ENCODE assay signal across 8 cellular contexts in genomic region chr10:87659571-87660483, GRCh38. TPM values are rescaled to one million over a fixed set of nuclear protein-coding genes. Genes with fewer than 3 reads are reported as not detected.
DNase-seq lines count a peak whose midpoint lies in the region; ATAC-seq, FAIRE-seq and TF ChIP-seq lines count a peak whose summit lies in the region.

TSS of gene PAPSS2 (plus strand) at chr10:87659878. CDS start at chr10:87659982, 104 bp downstream.

- peak; percentile 26; the same call in 1 of the 3 replicates for TF ChIP-seq CTCF in H9 (conservative IDR thresholded peaks at IDR 0.05)
- no peak for TF ChIP-seq CTCF in bronchial epithelial cell (IDR thresholded peaks at IDR 0.05; ENCODE audit: insufficient read depth, low read length, severe bottlenecking)

- no peak within 1 kb of the TSS for H4K5ac ChIP-seq in H9 (ENCODE audit: insufficient read length, low read depth, low read length)

- peak within 1 kb of the TSS; percentile 62 to 86 (median 77) for H3K4me3 Mint-ChIP-seq in CD4-positive, CD25-positive, alpha-beta regulatory T cell
- peak within 1 kb of the TSS; percentile 85 to 98 for H3K4me3 Mint-ChIP-seq in H9
- H3K4me3 Mint-ChIP-seq in immature natural killer cell: peak within 1 kb of the TSS; percentile 69 to 83 (median 77)

- H3K56ac ChIP-seq in H9 (ENCODE audit: insufficient read length, low read depth, low read length): no peak within 1 kb of the TSS

- peak in 1 of 3 donors; percentile 23 for DNase-seq in CD4-positive, CD25-positive, alpha-beta regulatory T cell
- DNase-seq in H9 (peak; percentile 71), SK-N-DZ (ENCODE audit: low spot score) (peak; percentile 35), bronchial epithelial cell (ENCODE audit: low read depth) (peak; percentile 23), immature natural killer cell (no peak)

- peaks cover 9% of the 10 kb centered on the region for H3K4me1 ChIP-seq in CD4-positive, CD25-positive, alpha-beta regulatory T cell (ENCODE audit: control insufficient read depth, insufficient read depth, low read length, poor library complexity, severe bottlenecking)
- peaks cover 10% of the 10 kb centered on the region; the same call in 1 of the 2 replicates for H3K4me1 ChIP-seq in H9 (ENCODE audit: insufficient read depth, low read length)
- peaks cover 5 to 8% (median 5%) of the 10 kb centered on the region in 3 donors for H3K4me1 ChIP-seq in skeletal muscle tissue (ENCODE audit: control insufficient read depth in 3 of 3, insufficient read depth in 3 of 3, low read length in 3 of 3)

- no peak within 1 kb of the TSS for H2AK5ac ChIP-seq in H9 (ENCODE audit: insufficient read length, low read length)

- no peak within 1 kb of the TSS for H3T11ph ChIP-seq in H9 (ENCODE audit: low read length)

- peak within 1 kb of the TSS; percentile 78 for H3K14ac ChIP-seq in H9 (ENCODE audit: insufficient read depth, low read length)

- no peaks in the 10 kb centered on the region for H3K79me1 ChIP-seq in H9 (ENCODE audit: insufficient read depth, low read depth, low read length, poor library complexity, severe bottlenecking)

- peaks cover 0 to 3% (median 0%) of the 10 kb centered on the region in 7 donors for H3K9me3 Mint-ChIP-seq in CD4-positive, CD25-positive, alpha-beta regulatory T cell
- no peaks in the 10 kb centered on the region for H3K9me3 Mint-ChIP-seq in H9
- no peaks in the 10 kb centered on the region for H3K9me3 Mint-ChIP-seq in immature natural killer cell

- peaks cover 27% of the 10 kb centered on the region for H3K27me3 ChIP-seq in CD4-positive, CD25-positive, alpha-beta regulatory T cell (ENCODE audit: control insufficient read depth, insufficient read depth, low read length)
- no peaks in the 10 kb centered on the region for H3K27me3 ChIP-seq in H9 (ENCODE audit: insufficient read depth, low read length)
- no peaks in the 10 kb centered on the region for H3K27me3 ChIP-seq in bronchial epithelial cell (ENCODE audit: control insufficient read depth, insufficient read depth, low read length)
- H3K27me3 ChIP-seq in skeletal muscle tissue (ENCODE audit: control insufficient read depth in 3 of 3, insufficient read depth in 3 of 3, low read length in 3 of 3): peaks cover 5 to 20% (median 16%) of the 10 kb centered on the region in 3 donors

- no peaks in the 10 kb centered on the region for H4K20me1 ChIP-seq in H9 (ENCODE audit: control insufficient read depth, insufficient read depth, insufficient read length)

- H3K18ac ChIP-seq in H9 (ENCODE audit: insufficient read length, low read depth, low read length): peak within 1 kb of the TSS; percentile 51

- no peak within 1 kb of the TSS for H2BK12ac ChIP-seq in H9 (ENCODE audit: insufficient read length, low read depth, low read length)

- no peak within 1 kb of the TSS for H3K27ac ChIP-seq in CD4-positive, CD25-positive, alpha-beta regulatory T cell (ENCODE audit: insufficient read depth, low read length, poor library complexity, severe bottlenecking)
- H3K27ac ChIP-seq in H9 (ENCODE audit: insufficient read length, low read depth, low read length): no peak within 1 kb of the TSS
- peak within 1 kb of the TSS; percentile 67 for H3K27ac ChIP-seq in skeletal muscle tissue (ENCODE audit: low read depth, low read length)

- H3K4ac ChIP-seq in H9 (ENCODE audit: low read depth, low read length): no peak within 1 kb of the TSS

- no peak within 1 kb of the TSS for H4K8ac ChIP-seq in H9 (replicated peaks; ENCODE audit: insufficient read length, low read depth, low read length)

- H3K9me3 ChIP-seq in CD4-positive, CD25-positive, alpha-beta regulatory T cell (ENCODE audit: control insufficient read depth in 2 of 2, low read length in 2 of 2): no peaks in the 10 kb centered on the region
- no peaks in the 10 kb centered on the region for H3K9me3 ChIP-seq in H9 (ENCODE audit: control insufficient read depth, low read depth, low read length)
- no peaks in the 10 kb centered on the region for H3K9me3 ChIP-seq in skeletal muscle tissue (ENCODE audit: control insufficient read depth in 3 of 3, low read length in 3 of 3)

- H2BK15ac ChIP-seq in H9 (ENCODE audit: low read depth, low read length): no peak within 1 kb of the TSS

- peak within 1 kb of the TSS; percentile 54 for H2AFZ ChIP-seq in H9 (ENCODE audit: low read length)

- no peak within 1 kb of the TSS for H2BK5ac ChIP-seq in H9 (ENCODE audit: insufficient read length, low read length)

- peak within 1 kb of the TSS; percentile 98 for H3K4me2 ChIP-seq in H9 (ENCODE audit: insufficient read depth, insufficient read length, low read length)

- H3K23ac ChIP-seq in H9 (ENCODE audit: insufficient read length, low read depth, low read length): no peak within 1 kb of the TSS

- peak within 1 kb of the TSS; percentile 50 for H3K9ac ChIP-seq in H9 (ENCODE audit: extremely low read depth, insufficient read length, low read length)
- H3K9ac ChIP-seq in skeletal muscle tissue (ENCODE audit: low read depth in 1 of 3, low read length in 3 of 3): peak within 1 kb of the TSS; percentile 65 to 74 (median 66)

- no peak within 1 kb of the TSS for H3K27ac Mint-ChIP-seq in CD4-positive, CD25-positive, alpha-beta regulatory T cell
- H3K27ac Mint-ChIP-seq in H9 (peak within 1 kb of the TSS; percentile 74 to 97 (median 80)), immature natural killer cell (no peak within 1 kb of the TSS)

- H3K4me3 ChIP-seq in CD4-positive, CD25-positive, alpha-beta regulatory T cell (ENCODE audit: low read depth, low read length): peak within 1 kb of the TSS; percentile 41
- H3K4me3 ChIP-seq in bronchial epithelial cell (ENCODE audit: low read depth, low read length): peak within 1 kb of the TSS; percentile 49
- peak within 1 kb of the TSS; percentile 60 to 73 (median 70) for H3K4me3 ChIP-seq in skeletal muscle tissue (ENCODE audit: low read length in 3 of 3)

- H2BK120ac ChIP-seq in H9 (ENCODE audit: low read depth, low read length, poor library complexity, severe bottlenecking): no peak within 1 kb of the TSS

- 0 out of 2 replicates have a peak, but pooled peaks cover 3% of the 10 kb centered on the region for H3K79me2 ChIP-seq in H9 (ENCODE audit: insufficient read depth, low read length)

- no peaks in the 10 kb centered on the region for H3K36me3 Mint-ChIP-seq in CD4-positive, CD25-positive, alpha-beta regulatory T cell
- no peaks in the 10 kb centered on the region; a peak in 2 of 7 replicates for H3K36me3 Mint-ChIP-seq in H9 (ENCODE audit: insufficient read depth in 1 of 3, low read depth in 3 of 3)
- H3K36me3 Mint-ChIP-seq in immature natural killer cell: no peaks in the 10 kb centered on the region

- ATAC-seq in CD4-positive, CD25-positive, alpha-beta regulatory T cell (ENCODE audit: low read depth in 2 of 2): peak; percentile 20 to 34
- no peak for ATAC-seq in GM21576 (IDR thresholded peaks at IDR 0.05; ENCODE audit: unreplicated experiment)
- ATAC-seq in GM21390 (IDR thresholded peaks at IDR 0.05; ENCODE audit: unreplicated experiment): no peak

- WGBS in H9 (ENCODE audit: extremely low coverage, insufficient read length, low lambda C conversion rate): no CpG with 5 or more reads among the region's 82 CpGs

- H3K23me2 ChIP-seq in H9 (ENCODE audit: insufficient read length, low read depth, low read length, poor library complexity, severe bottlenecking): peaks cover 7% of the 10 kb centered on the region

- peaks cover 0 to 14% (median 8%) of the 10 kb centered on the region in 4 donors for H3K4me1 Mint-ChIP-seq in CD4-positive, CD25-positive, alpha-beta regulatory T cell
- H3K4me1 Mint-ChIP-seq in H9 (peaks cover 43 to 50% of the 10 kb centered on the region in 2 experiments), immature natural killer cell (peaks cover 9 to 15% of the 10 kb centered on the region in 2 donors)

- H3K27me3 Mint-ChIP-seq in CD4-positive, CD25-positive, alpha-beta regulatory T cell: peaks cover 75% of the 10 kb centered on the region
- H3K27me3 Mint-ChIP-seq in H9 (ENCODE audit: low read depth) (no peaks in the 10 kb centered on the region), immature natural killer cell (ENCODE audit: low read depth in 3 of 3) (peaks cover 15 to 21% (median 18%) of the 10 kb centered on the region in 3 donors)

- no peak for FAIRE-seq in bronchial epithelial cell (lab: Jason Lieb, UNC)

- H3K36me3 ChIP-seq in CD4-positive, CD25-positive, alpha-beta regulatory T cell (ENCODE audit: control insufficient read depth, insufficient read depth, low read length): no peaks in the 10 kb centered on the region
- H3K36me3 ChIP-seq in bronchial epithelial cell (ENCODE audit: control insufficient read depth, insufficient read depth, low read length) (no peaks in the 10 kb centered on the region), skeletal muscle tissue (ENCODE audit: control insufficient read depth in 3 of 3, insufficient read depth in 3 of 3, low read length in 3 of 3) (no peaks in the 10 kb centered on the region)

- no peak within 1 kb of the TSS for H2BK20ac ChIP-seq in H9 (ENCODE audit: low read depth, low read length, poor library complexity, severe bottlenecking)

- no peak within 1 kb of the TSS for H4K91ac ChIP-seq in H9 (ENCODE audit: insufficient read length, low read depth, low read length)

RNA-seq across cellular contexts. Expression of gene PAPSS2, which starts in this region (rescaled TPM):
- not detected for total RNA-seq in CD4-positive, CD25-positive, alpha-beta regulatory T cell
- under 1 TPM in 3 of 4 donors, not detected in 1; 0.07 to 0.14 (median 0.08) TPM for polyA plus RNA-seq in CD4-positive, CD25-positive, alpha-beta regulatory T cell
- total RNA-seq in H9 (2021) (24.0 and 24.5 TPM in 2 replicates), bronchial epithelial cell (0.26 and 5.5 TPM in 2 replicates), skeletal muscle tissue (8.9 TPM)
- polyA plus RNA-seq in SK-N-DZ (2014; cell fraction: cytosol; rRNA removed): 0.22 and 4.8 TPM in 2 replicates
- 0.12 and 0.29 TPM in 2 replicates for polyA plus RNA-seq in SK-N-DZ (2014; cell fraction: nucleus; rRNA removed)
- under 1 TPM in 2 of 3 donors, not detected in 1; 0.11 to 0.14 TPM for polyA plus RNA-seq in immature natural killer cell

Comparison
In these comparisons a context has a peak if more than half of its experiments do, and no peak if none do; other contexts are left out.
1. Peak in ATAC-seq and H3K4me3 ChIP-seq in CD4-positive, CD25-positive, alpha-beta regulatory T cell; RNA of the gene not detected or under 1 TPM.
2. DNase-seq: peak in H9 (single experiment), SK-N-DZ (single experiment) and bronchial epithelial cell (single experiment); none in immature natural killer cell (0 of 3).
3. H3K27ac Mint-ChIP-seq: peak in H9 (3 of 3); none in CD4-positive, CD25-positive, alpha-beta regulatory T cell (0 of 3) and immature natural killer cell (0 of 6).
4. Peak in every context shown above with its lines, with median percentiles within 50 percentile points of each other: H3K4me3 ChIP-seq and H3K4me3 Mint-ChIP-seq.